ENCODE assay signal across 28 cellular contexts in the genomic region with DNA sequence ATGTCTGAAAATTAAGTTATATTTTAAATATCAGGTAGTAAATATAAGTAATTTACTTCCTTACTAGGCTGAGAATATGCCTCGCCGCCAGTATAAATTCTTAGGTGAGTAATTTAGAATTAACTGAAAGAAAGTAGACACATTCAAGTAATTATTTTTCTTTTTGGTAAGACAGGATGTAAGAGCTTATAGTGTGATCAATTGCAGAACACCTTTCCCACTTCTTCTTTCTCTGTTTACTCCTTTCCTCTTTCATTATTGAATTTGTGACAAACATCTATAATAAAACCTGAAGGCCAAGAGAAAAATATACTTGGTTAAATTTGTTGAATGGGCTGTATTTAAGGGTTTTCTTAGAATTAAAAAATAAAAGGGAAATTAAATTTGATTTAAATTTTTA.
"Had no signal": no experiment of that assay in that cellular context is flagged by ENCODE, and none has a peak within 500 bp of the region (broad histone marks: within the 10 kb centered on the region; RNA-seq: fewer than 3 reads in every experiment).

No MANE protein-coding gene starts in this region.

- H3K4me3 Mint-ChIP-seq: activated CD4-positive, alpha-beta memory T cell treated with anti-CD3 and anti-CD28 coated beads for 36 hours; activated CD4-positive, alpha-beta T cell treated with anti-CD3 and anti-CD28 coated beads, Interleukin-2, amount 10 ng/mL, durations not matched to agents 24 days and 14 days; activated naive CD8-positive, alpha-beta T cell treated with anti-CD3 and anti-CD28 coated beads, Interleukin-2, amount 50 U/mL, for 24 hours; activated T-cell treated with anti-CD3 and anti-CD28 coated beads, Interleukin-2, amount 50 U/mL, for 24 hours; mesothelial cell of epicardium; naive thymus-derived CD4-positive, alpha-beta T cell; neural crest cell; stimulated activated naive CD8-positive, alpha-beta T cell treated with anti-CD3 and anti-CD28 coated beads, Interleukin-15, Interleukin-2, amounts not matched to agents 100 ng/mL and 50 ng/mL, for 24 hours; type B pancreatic cell had no signal

- H3K27me3 ChIP-seq: sigmoid colon, uterus had no signal

- H3K36me3 ChIP-seq: gastroesophageal sphincter, sigmoid colon, thoracic aorta, uterus had no signal

- H3K27ac Mint-ChIP-seq: activated CD4-positive, alpha-beta memory T cell treated with anti-CD3 and anti-CD28 coated beads for 36 hours; activated CD4-positive, alpha-beta T cell treated with anti-CD3 and anti-CD28 coated beads, Interleukin-2, amount 10 ng/mL, durations not matched to agents 24 days and 14 days; activated naive CD8-positive, alpha-beta T cell treated with anti-CD3 and anti-CD28 coated beads, Interleukin-2, amount 50 U/mL, for 24 hours; activated T-cell treated with anti-CD3 and anti-CD28 coated beads, Interleukin-2, amount 50 U/mL, for 24 hours; mesothelial cell of epicardium; naive thymus-derived CD4-positive, alpha-beta T cell; stimulated activated naive CD8-positive, alpha-beta T cell treated with anti-CD3 and anti-CD28 coated beads, Interleukin-15, Interleukin-2, amounts not matched to agents 100 ng/mL and 50 ng/mL, for 24 hours; type B pancreatic cell had no signal

- DNase-seq: activated CD4-positive, alpha-beta memory T cell treated with anti-CD3 and anti-CD28 coated beads for 36 hours; activated CD4-positive, alpha-beta T cell treated with anti-CD3 and anti-CD28 coated beads, Interleukin-2, amount 10 ng/mL, durations not matched to agents 24 days and 14 days; activated CD4-positive, CD25-positive, alpha-beta regulatory T cell treated with anti-CD3 and anti-CD28 coated beads, Interleukin-2, amount 50 U/mL, for 72 hours; activated CD8-positive, alpha-beta memory T cell treated with anti-CD3 and anti-CD28 coated beads, Interleukin-2, amount 50 U/mL, for 48 hours; activated gamma-delta T cell; activated naive CD4-positive, alpha-beta T cell treated with anti-CD3 and anti-CD28 coated beads, Interleukin-2, amount 50 U/mL, for 16 hours; activated naive CD8-positive, alpha-beta T cell treated with anti-CD3 and anti-CD28 coated beads, Interleukin-2, amount 50 U/mL, for 24 hours; activated T-cell treated with anti-CD3 and anti-CD28 coated beads, Interleukin-2, amount 50 U/mL, for 24 hours; amygdala; caudate nucleus; cortex of kidney; hippocampal formation; left cardiac atrium; mammary epithelial cell; naive thymus-derived CD4-positive, alpha-beta T cell; nucleus accumbens; psoas muscle; sigmoid colon; T-helper 9 cell; uterus had no signal

- H3K9ac ChIP-seq: parathyroid adenoma had no signal

- H3K9me3 ChIP-seq: gastroesophageal sphincter, psoas muscle, sigmoid colon, thoracic aorta, uterus had no signal

- H3K27ac ChIP-seq: gastroesophageal sphincter, parathyroid adenoma, psoas muscle, sigmoid colon, thoracic aorta, uterus, VCaP had no signal

- H3K9me3 Mint-ChIP-seq: activated CD4-positive, alpha-beta memory T cell treated with anti-CD3 and anti-CD28 coated beads for 36 hours; mesothelial cell of epicardium; neural crest cell; stimulated activated naive CD8-positive, alpha-beta T cell treated with anti-CD3 and anti-CD28 coated beads, Interleukin-15, Interleukin-2, amounts not matched to agents 100 ng/mL and 50 ng/mL, for 24 hours had no signal

- H3K4me3 ChIP-seq: gastroesophageal sphincter, psoas muscle, sigmoid colon, thoracic aorta, uterus had no signal

- H2AFZ ChIP-seq: parathyroid adenoma had no signal

- ATAC-seq: activated naive CD8-positive, alpha-beta T cell treated with anti-CD3 and anti-CD28 coated beads, Interleukin-2, amount 50 U/mL, for 24 hours; gastroesophageal sphincter; left cardiac atrium; naive thymus-derived CD4-positive, alpha-beta T cell; psoas muscle had no signal

- H3K4me1 ChIP-seq: gastroesophageal sphincter, parathyroid adenoma, psoas muscle, sigmoid colon, uterus had no signal

- H3K36me3 Mint-ChIP-seq: activated CD4-positive, alpha-beta memory T cell treated with anti-CD3 and anti-CD28 coated beads for 36 hours; mesothelial cell of epicardium; type B pancreatic cell had no signal

- H3K79me2 ChIP-seq: parathyroid adenoma had no signal
